19 cellular contexts compared by ENCODE assay signal in genomic region chr3:135558906-135559305, GRCh38.
DNase-seq lines count a peak whose midpoint lies in the region; ATAC-seq, FAIRE-seq and TF ChIP-seq lines count a peak whose summit lies in the region.
"Had no signal": no experiment of that assay in that cellular context is flagged by ENCODE, and none has a peak within 500 bp of the region (broad histone marks: within the 10 kb centered on the region; RNA-seq: fewer than 3 reads in every experiment).

No MANE protein-coding gene starts in this region.

- intact Hi-C loops in sciatic nerve (cut with DNase I), result no loop called here
- intact Hi-C loops in left ventricle myocardium superior (cut with micrococcal nuclease), result no loop called here

- H3K4me3 ChIP-seq in AG10803 (ENCODE audit: low read length), result no peak overlapping the region
- H3K4me3 ChIP-seq: BLaER1 treated with 17β-estradiol and CSF1 and Interleukin-3, amounts not matched to agents 10 nM and 100 nM; HAP-1 had no signal

- TF ChIP-seq CTCF in AG10803 (conservative IDR thresholded peaks at IDR 0.05; ENCODE audit: low read length), result no peak

- DNase-seq in AG10803 (ENCODE audit: low read depth) (peak; percentile 13), LHCN-M2 (ENCODE audit: low read depth) (peak; percentile 1), sciatic nerve (ENCODE audit: low spot score) (no peak), NCI-H2171 (lab: John Stamatoyannopoulos, UW) (no peak), left ventricle myocardium superior (no peak), inferior parietal cortex (ENCODE audit: extremely low spot score) (no peak)
- DNase-seq: Calu3; CD4-positive, CD25-positive, alpha-beta regulatory T cell; DMS 273 treated with DMSO at 0.1 percent for 48 hours; DMS79; GDM1; HFFc6 had no signal

- peak; percentile 76 for FAIRE-seq in endometrium (lab: Jason Lieb, UNC)
- FAIRE-seq: GM12892, GM19239, H1 had no signal

- ATAC-seq in sciatic nerve (peak; percentile 93), left ventricle myocardium superior (no peak), GM21367 (IDR thresholded peaks at IDR 0.05; ENCODE audit: unreplicated experiment) (no peak)

Comparison
In these comparisons a context has a peak if more than half of its experiments do, and no peak if none do; other contexts are left out.
1. DNase-seq: peak in AG10803 (single experiment) and LHCN-M2 (single experiment); none in sciatic nerve (single experiment), NCI-H2171 (single experiment), left ventricle myocardium superior (single experiment) and inferior parietal cortex (single experiment).